In the genomic region with DNA sequence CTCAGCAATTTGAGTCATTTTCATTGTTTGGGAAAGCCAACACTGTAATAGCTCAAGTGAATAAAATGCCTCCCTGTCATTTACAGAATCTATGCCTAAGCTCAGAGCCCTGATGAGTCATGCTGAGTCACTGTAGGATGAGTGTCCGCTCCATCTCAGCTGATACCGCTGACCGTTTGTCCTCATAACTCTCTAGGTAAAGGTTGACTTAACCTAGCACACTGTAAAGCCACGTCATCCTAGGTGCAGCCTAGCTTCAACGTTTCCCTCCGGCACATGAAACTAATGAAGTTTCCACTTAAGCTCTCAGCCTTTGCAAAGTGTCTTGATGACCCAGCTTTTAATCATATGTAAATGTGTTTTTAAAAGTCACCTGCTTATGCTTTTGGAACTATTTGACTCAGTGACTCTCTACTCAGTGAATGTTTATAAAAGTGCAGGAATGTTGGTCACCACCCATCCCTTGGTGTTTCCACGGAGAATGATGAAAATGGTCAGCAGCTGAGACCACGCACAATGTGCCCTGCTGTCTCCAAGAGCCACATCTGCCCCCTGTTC, we compare ENCODE assay signal across 10 cellular contexts.
DNase-seq lines count a peak whose midpoint lies in the region; ATAC-seq, FAIRE-seq and TF ChIP-seq lines count a peak whose summit lies in the region.
"Had no signal": no experiment of that assay in that cellular context is flagged by ENCODE, and none has a peak within 500 bp of the region (broad histone marks: within the 10 kb centered on the region; RNA-seq: fewer than 3 reads in every experiment).

No MANE protein-coding gene starts in this region.

- POLR2A ChIA-PET in A549 (lab: Yijun Ruan, JAX) (interaction anchor here (1.1 kb wide), 1 partner anchor 153 kb away, joined by 3 read pairs; no protein-coding TSS in a partner anchor), PC-3 (lab: Charles Lee; ENCODE audit: unreplicated experiment) (interaction anchor here (0.6 kb wide), 2 partner anchors 34 to 47 kb away, joined by 3 to 4 read pairs; no protein-coding TSS in a partner anchor)

- TF ChIP-seq RAD21 in A549 (conservative IDR thresholded peaks at IDR 0.05 in 1 of 2, IDR thresholded peaks at IDR 0.05 in 1 of 2) = no peak

- no peak overlapping the region for H3K4me3 Mint-ChIP-seq in T-helper 17 cell

- TF ChIP-seq EP300 in A549 (IDR thresholded peaks at IDR 0.05) = peak; percentile 43 to 48; a peak in 2 of 5 replicates

- ATAC-seq in A549 (peak; percentile 100), PC-3 (peak; percentile 93), gastrocnemius medialis (no peak), T-helper 17 cell (no peak)

- H3K9ac ChIP-seq in PC-3 (ENCODE audit: low read length) = peak overlapping the region; percentile 68

- H3K4me3 ChIP-seq in A549 = no peak overlapping the region
- H3K4me3 ChIP-seq in PC-3 (ENCODE audit: low read length) = peak overlapping the region; percentile 42
- no peak overlapping the region for H3K4me3 ChIP-seq in fibroblast of mammary gland (ENCODE audit: control insufficient read depth, low read depth, low read length)
- H3K4me3 ChIP-seq in gastrocnemius medialis = no peak overlapping the region

- H3K27ac ChIP-seq in A549 = peak overlapping the region; percentile 77 to 82
- peak overlapping the region; percentile 97 for H3K27ac ChIP-seq in PC-3 (ENCODE audit: low read length)
- H3K27ac ChIP-seq in gastrocnemius medialis = no peak overlapping the region

- peaks cover 5% of the 10 kb centered on the region for H3F3A ChIP-seq in PC-3 (ENCODE audit: low read length, unreplicated experiment)

- 4% methylated on average over 8 of the region's 8 CpGs for WGBS in A549 (ENCODE audit: missing lambda C conversion rate)

- TF ChIP-seq CTCF in A549 (IDR thresholded peaks at IDR 0.05) = no peak
- no peak for TF ChIP-seq CTCF in PC-3 (conservative IDR thresholded peaks at IDR 0.05; ENCODE audit: low read depth, low read length)
- no peak for TF ChIP-seq CTCF in fibroblast of mammary gland (conservative IDR thresholded peaks at IDR 0.05; ENCODE audit: control insufficient read depth, insufficient read depth, low read depth, low read length)
- TF ChIP-seq CTCF in gastrocnemius medialis (IDR thresholded peaks at IDR 0.05 in 4 of 5, conservative IDR thresholded peaks at IDR 0.05 in 1 of 5) = no peak

- H3K9me2 ChIP-seq in PC-3 (replicated peaks; ENCODE audit: low read length) = no peaks in the 10 kb centered on the region

- H3K27me3 ChIP-seq in PC-3 (ENCODE audit: low read length) = no peaks in the 10 kb centered on the region
- no peaks in the 10 kb centered on the region for H3K27me3 ChIP-seq in gastrocnemius medialis

- no peaks in the 10 kb centered on the region for H3K36me3 Mint-ChIP-seq in T-helper 17 cell (ENCODE audit: low read depth)

- in situ Hi-C loops in gastrocnemius medialis (cut with MboI; ENCODE audit: low sequenced_read_pairs in 4 of 4) = no loop called here

- no TSS peak for BruUV-seq in PC-3 (replicated peaks; lab: Mats Ljungman, UMichigan)

- no peaks in the 10 kb centered on the region for H3K79me2 ChIP-seq in PC-3 (ENCODE audit: low read length)

- H3K9me3 ChIP-seq in A549 = no peaks in the 10 kb centered on the region
- no peaks in the 10 kb centered on the region for H3K9me3 ChIP-seq in PC-3 (ENCODE audit: low read length)
- H3K9me3 ChIP-seq in gastrocnemius medialis = no peaks in the 10 kb centered on the region
- H3K9me3 ChIP-seq in T-helper 17 cell (ENCODE audit: control insufficient read depth, low read length, poor library complexity, severe bottlenecking) = no peaks in the 10 kb centered on the region

- H4K20me1 ChIP-seq in PC-3 (ENCODE audit: low read length) = no peaks in the 10 kb centered on the region

- intact Hi-C loops in PC-3 (cut with micrococcal nuclease) (loop anchor here (1.0 to 10.0 kb wide), 5 partner anchors 10 to 491 kb away; no protein-coding TSS in a partner anchor), gastrocnemius medialis (cut with DNase I; ENCODE audit: low total_unique reads) (no loop called here)

- H2AFZ ChIP-seq in PC-3 (ENCODE audit: low read length) = peak overlapping the region; percentile 72

- H3K27ac Mint-ChIP-seq in T-helper 17 cell = no peak overlapping the region

- H3K4me1 Mint-ChIP-seq in T-helper 17 cell = no peaks in the 10 kb centered on the region

- H3K4me2 ChIP-seq in A549 = peak overlapping the region; percentile 74
- H3K4me2 ChIP-seq in PC-3 (ENCODE audit: low read length) = peak overlapping the region; percentile 83

- H3K27me3 Mint-ChIP-seq in T-helper 17 cell = peaks cover 6% of the 10 kb centered on the region

- H3K36me3 ChIP-seq in PC-3 (ENCODE audit: low read depth, low read length) = no peaks in the 10 kb centered on the region
- H3K36me3 ChIP-seq in gastrocnemius medialis = no peaks in the 10 kb centered on the region

- DNase-seq in A549 (ENCODE audit: low read depth in 1 of 2, low spot score in 1 of 2) (peak; percentile 72 to 94), GOT3 (lab: John Stamatoyannopoulos, UW) (peak; percentile 1), PC-3 (peak; percentile 100), fibroblast of mammary gland (ENCODE audit: low read depth) (peak; percentile 98), gastrocnemius medialis (no peak), NCI-H1048 (lab: John Stamatoyannopoulos, UW) (no peak), T-helper 17 cell (no peak), NCI-H526 (lab: John Stamatoyannopoulos, UW) (no peak)
- DNase-seq: effector CD8-positive, alpha-beta T cell; stimulated activated CD4-positive, alpha-beta T cell treated with anti-CD3 and anti-CD28 coated beads, Interleukin-4, amount 100 ng/mL, for 4 hours had no signal

- no peak for TF ChIP-seq POLR2A in A549 (IDR thresholded peaks at IDR 0.05; ENCODE audit: low read length)
- TF ChIP-seq POLR2A in gastrocnemius medialis (IDR thresholded peaks at IDR 0.05) = no peak

- H3K4me1 ChIP-seq in A549 (peaks cover 22% of the 10 kb centered on the region), PC-3 (ENCODE audit: insufficient read depth, low read length) (peaks cover 36% of the 10 kb centered on the region), gastrocnemius medialis (no peaks in the 10 kb centered on the region)

- peak; percentile 88 for FAIRE-seq in A549 (lab: Jason Lieb, UNC)

- CTCF ChIA-PET in A549 (lab: Yijun Ruan, JAX) (interaction anchor here (0.6 to 1.7 kb wide), 2 partner anchors 58 to 261 kb away, joined by 3 to 8 read pairs; no protein-coding TSS in a partner anchor), PC-3 (lab: Charles Lee) (interaction anchor here (0.6 to 1.6 kb wide), 5 partner anchors 58 to 1045 kb away, joined by 3 to 8 read pairs (median 4); a partner anchor contains a TSS)

TF ChIP-seq in A549, 52 proteins besides CTCF, POLR2A, EP300 and RAD21:
- TF ChIP-seq NFE2L2 (conservative IDR thresholded peaks at IDR 0.05; ENCODE audit: low read length) (peak; percentile 83), EHMT2 (IDR thresholded peaks at IDR 0.05; ENCODE audit: low read depth) (no peak), JUNB (IDR thresholded peaks at IDR 0.05) (peak; percentile 96), MAFK (IDR thresholded peaks at IDR 0.05; ENCODE audit: partially characterized antibody) (peak; percentile 98), CEBPB (IDR thresholded peaks at IDR 0.05) (peak in 1 of 2 experiments; percentile 42; a peak in 2 of 4 replicates), CHD4 (IDR thresholded peaks at IDR 0.05; ENCODE audit: borderline replicate concordance) (no peak), TFCP2L1 (CRISPR knock-in tag; IDR thresholded peaks at IDR 0.05) (no peak), BHLHE40 (IDR thresholded peaks at IDR 0.05; ENCODE audit: low read depth, low read length) (no peak), ZC3H11A (IDR thresholded peaks at IDR 0.05) (no peak), GATA3 (IDR thresholded peaks at IDR 0.05; ENCODE audit: borderline replicate concordance) (peak; percentile 84), RFX5 (IDR thresholded peaks at IDR 0.05) (no peak), FOSL2 (IDR thresholded peaks at IDR 0.05) (peak; percentile 99), FOSL2 (CRISPR knock-in tag; IDR thresholded peaks at IDR 0.05) (peak; percentile 99), JUN (IDR thresholded peaks at IDR 0.05) (peak; percentile 52 to 67; a peak in 2 of 5 replicates), SREBF2 (IDR thresholded peaks at IDR 0.05) (no peak)
- TF ChIP-seq, protein P1, sequence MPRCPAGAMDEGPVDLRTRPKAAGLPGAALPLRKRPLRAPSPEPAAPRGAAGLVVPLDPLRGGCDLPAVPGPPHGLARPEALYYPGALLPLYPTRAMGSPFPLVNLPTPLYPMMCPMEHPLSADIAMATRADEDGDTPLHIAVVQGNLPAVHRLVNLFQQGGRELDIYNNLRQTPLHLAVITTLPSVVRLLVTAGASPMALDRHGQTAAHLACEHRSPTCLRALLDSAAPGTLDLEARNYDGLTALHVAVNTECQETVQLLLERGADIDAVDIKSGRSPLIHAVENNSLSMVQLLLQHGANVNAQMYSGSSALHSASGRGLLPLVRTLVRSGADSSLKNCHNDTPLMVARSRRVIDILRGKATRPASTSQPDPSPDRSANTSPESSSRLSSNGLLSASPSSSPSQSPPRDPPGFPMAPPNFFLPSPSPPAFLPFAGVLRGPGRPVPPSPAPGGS (IDR thresholded peaks at IDR 0.05) = 0 out of 3 replicates have a peak, but pooled peaks have one; percentile 31
- TF ChIP-seq, protein P2, sequence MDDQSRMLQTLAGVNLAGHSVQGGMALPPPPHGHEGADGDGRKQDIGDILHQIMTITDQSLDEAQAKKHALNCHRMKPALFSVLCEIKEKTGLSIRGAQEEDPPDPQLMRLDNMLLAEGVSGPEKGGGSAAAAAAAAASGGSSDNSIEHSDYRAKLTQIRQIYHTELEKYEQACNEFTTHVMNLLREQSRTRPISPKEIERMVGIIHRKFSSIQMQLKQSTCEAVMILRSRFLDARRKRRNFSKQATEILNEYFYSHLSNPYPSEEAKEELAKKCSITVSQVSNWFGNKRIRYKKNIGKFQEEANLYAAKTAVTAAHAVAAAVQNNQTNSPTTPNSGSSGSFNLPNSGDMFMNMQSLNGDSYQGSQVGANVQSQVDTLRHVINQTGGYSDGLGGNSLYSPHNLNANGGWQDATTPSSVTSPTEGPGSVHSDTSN (IDR thresholded peaks at IDR 0.05) = peak; percentile 83
- TF ChIP-seq, protein P3, sequence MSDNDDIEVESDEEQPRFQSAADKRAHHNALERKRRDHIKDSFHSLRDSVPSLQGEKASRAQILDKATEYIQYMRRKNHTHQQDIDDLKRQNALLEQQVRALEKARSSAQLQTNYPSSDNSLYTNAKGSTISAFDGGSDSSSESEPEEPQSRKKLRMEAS (IDR thresholded peaks at IDR 0.05) = peak; percentile 82
- TF ChIP-seq, protein P4, sequence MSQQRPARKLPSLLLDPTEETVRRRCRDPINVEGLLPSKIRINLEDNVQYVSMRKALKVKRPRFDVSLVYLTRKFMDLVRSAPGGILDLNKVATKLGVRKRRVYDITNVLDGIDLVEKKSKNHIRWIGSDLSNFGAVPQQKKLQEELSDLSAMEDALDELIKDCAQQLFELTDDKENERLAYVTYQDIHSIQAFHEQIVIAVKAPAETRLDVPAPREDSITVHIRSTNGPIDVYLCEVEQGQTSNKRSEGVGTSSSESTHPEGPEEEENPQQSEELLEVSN (IDR thresholded peaks at IDR 0.05; ENCODE audit: borderline replicate concordance, low read depth) = peak; percentile 72; the same call in 1 of the 2 replicates

Comparison
In these comparisons a context has a peak if more than half of its experiments do, and no peak if none do; other contexts are left out.
1. ATAC-seq: peak in A549 (2 of 2) and PC-3 (single experiment); none in gastrocnemius medialis (0 of 2) and T-helper 17 cell (single experiment).
2. DNase-seq: peak in A549 (2 of 2), GOT3 (single experiment), PC-3 (single experiment) and fibroblast of mammary gland (single experiment); none in gastrocnemius medialis (0 of 2), NCI-H1048 (single experiment), T-helper 17 cell (0 of 3) and NCI-H526 (0 of 2).
3. H3K27ac ChIP-seq: peak in A549 (2 of 2) and PC-3 (single experiment); none in gastrocnemius medialis (0 of 4).